ENCODE assay signal across 22 cellular contexts in genomic region chr9:120820095-120820494, GRCh38.
"Had no signal": no experiment of that assay in that cellular context is flagged by ENCODE, and none has a peak within 500 bp of the region (broad histone marks: within the 10 kb centered on the region; RNA-seq: fewer than 3 reads in every experiment).

No MANE protein-coding gene starts in this region.

- H3K9me3 ChIP-seq: ovary, spleen, thoracic aorta, upper lobe of left lung had no signal

- DNase-seq: cortex of kidney; hypothalamus; immature natural killer cell; islet precursor cell; kidney glomerular epithelial cell; left ventricle myocardium superior; natural killer cell; occipital lobe; ovary; posterior cingulate gyrus; psoas muscle; right cardiac atrium; spleen; stimulated activated CD4-positive, alpha-beta T cell treated with anti-CD3 and anti-CD28 coated beads, Interleukin-4, amount 100 ng/mL, for 4 hours; stimulated activated naive B cell treated with anti-CD40 and anti-IgM and Interleukin-4, amounts not matched to agents 10 μg/mL and 1 μg/mL and 100 μg/mL, for 72 hours had no signal

- ATAC-seq: left ventricle myocardium superior; natural killer cell; psoas muscle; right cardiac atrium; stimulated activated naive B cell treated with anti-CD40 and anti-IgM and Interleukin-4, amounts not matched to agents 10 μg/mL and 1 μg/mL and 100 μg/mL, for 72 hours had no signal

- H3K4me1 ChIP-seq: psoas muscle, spleen, tibial nerve, upper lobe of left lung had no signal

- H3K4me3 ChIP-seq: lung, ovary, psoas muscle, skin epidermis, spleen, thoracic aorta, tibial nerve, upper lobe of left lung had no signal

- FAIRE-seq: frontal cortex, urothelium cell line had no signal

- H3K27me3 ChIP-seq: ovary, spleen, tibial nerve, upper lobe of left lung had no signal

- H3K27ac ChIP-seq: ovary, psoas muscle, skin epidermis, spleen, thoracic aorta, tibial nerve, upper lobe of left lung had no signal
